9 cellular contexts compared by ENCODE assay signal in genomic region chr12:57759360-57759980, GRCh38. TPM values are rescaled to one million over a fixed set of nuclear protein-coding genes. Genes with fewer than 3 reads are reported as not detected.
DNase-seq lines count a peak whose midpoint lies in the region; ATAC-seq, FAIRE-seq and TF ChIP-seq lines count a peak whose summit lies in the region.
"Had no signal": no experiment of that assay in that cellular context is flagged by ENCODE, and none has a peak within 500 bp of the region (broad histone marks: within the 10 kb centered on the region; RNA-seq: fewer than 3 reads in every experiment).

No MANE protein-coding gene starts in this region.

- 25% methylated on average over 3 of the region's 3 CpGs for WGBS in HepG2 (ENCODE audit: low lambda C conversion rate)

- H3K27me3 ChIP-seq in HepG2 (ENCODE audit: control insufficient read depth in 1 of 2, insufficient read depth in 2 of 2, low read length in 2 of 2), result no peaks in the 10 kb centered on the region

- H3K79me2 ChIP-seq in HepG2 (ENCODE audit: insufficient read depth, low read length), result peaks cover 3% of the 10 kb centered on the region

- no peak overlapping the region for H3K4me2 ChIP-seq in HepG2 (ENCODE audit: low read depth, low read length)

- CTCF ChIA-PET in HepG2 (lab: Yijun Ruan, JAX; ENCODE audit: low intra/inter-chr PET ratio, low total read pairs), result interaction anchor here (2.3 kb wide), 1 partner anchor 146 kb away, joined by 10 read pairs; no protein-coding TSS in a partner anchor

- TF ChIP-seq EP300 in HepG2 (IDR thresholded peaks at IDR 0.05; ENCODE audit: low read depth in 2 of 2, low read length in 2 of 2), result no peak
- no peak for TF ChIP-seq EP300 in HepG2 (CRISPR knock-in tag; IDR thresholded peaks at IDR 0.05; ENCODE audit: borderline replicate concordance)

- intact Hi-C loops in HepG2 (cut with micrococcal nuclease; ENCODE audit: unreplicated experiment), result no loop called here

- no peak for DNase-seq in GM10266 (ENCODE audit: extremely low spot score)
- peak; percentile 48 for DNase-seq in Jurkat, Clone E6-1 (ENCODE audit: low read depth, low spot score)
- DNase-seq in activated naive CD4-positive, alpha-beta T cell treated with Interleukin-2 at 50 U/mL for 16 hours, result peak; percentile 46
- peak; percentile 53 for DNase-seq in HepG2 (ENCODE audit: low spot score)
- DNase-seq in AG08395 (ENCODE audit: low spot score), result no peak
- DNase-seq in MV-4-11 (lab: John Stamatoyannopoulos, UW), result no peak

- H2AFZ ChIP-seq in HepG2 (ENCODE audit: low read length), result no peak overlapping the region

- H3K27ac ChIP-seq in HepG2 (ENCODE audit: extremely low read length, insufficient read depth, low read length), result no peak overlapping the region

- TF ChIP-seq CTCF in GM10266 (IDR thresholded peaks at IDR 0.05; ENCODE audit: control insufficient read depth, insufficient read depth, low read depth, missing control alignments) (peak; percentile 56), HepG2 (CRISPR knock-in tag; IDR thresholded peaks at IDR 0.05) (peak; percentile 60)

- POLR2A ChIA-PET in HepG2 (lab: Yijun Ruan, JAX), result interaction anchor here (1.1 to 3.5 kb wide), 2 partner anchors 13 to 23 kb away, joined by 3 to 11 read pairs; partner anchors contain the start of genes EEF1AKMT3, METTL1 and TSFM

- in situ Hi-C loops in HepG2 (cut with HindIII; ENCODE audit: extremely low pct_ligation_motif_present, low pct_unique_long_range_greater_than_20kb), result no loop called here

- TF ChIP-seq RAD21 in HepG2 (CRISPR knock-in tag; IDR thresholded peaks at IDR 0.05), result no peak

- H3K9ac ChIP-seq in HepG2 (ENCODE audit: insufficient read depth, low read depth, low read length), result no peak overlapping the region

- H4K20me1 ChIP-seq in HepG2 (ENCODE audit: insufficient read depth, low read length), result 0 out of 2 replicates have a peak, but pooled peaks cover 2% of the 10 kb centered on the region

- peak; percentile 78 for FAIRE-seq in HepG2 (lab: Jason Lieb, UNC)
- FAIRE-seq: islet of Langerhans had no signal

- no peak overlapping the region for H3K4me3 ChIP-seq in Jurkat, Clone E6-1 (ENCODE audit: low read length)
- H3K4me3 ChIP-seq in HepG2 (replicated peaks in 1 of 3; ENCODE audit: insufficient read depth in 1 of 3, low read depth in 2 of 3, low read length in 3 of 3), result no peak overlapping the region

- H3K36me3 ChIP-seq in HepG2 (replicated peaks in 1 of 2; ENCODE audit: control insufficient read depth in 1 of 2, insufficient read depth in 2 of 2, low read length in 2 of 2), result no peaks in the 10 kb centered on the region; a peak in 1 of 5 replicates

- no peak for TF ChIP-seq POLR2A in HepG2 (IDR thresholded peaks at IDR 0.05; ENCODE audit: insufficient read depth in 1 of 2, low read depth in 2 of 2, low read length in 2 of 2)

- no TSS peak for BruUV-seq in HepG2 (replicated peaks; lab: Mats Ljungman, UMichigan)

- H3K4me1 ChIP-seq in HepG2 (ENCODE audit: insufficient read depth, low read length), result peaks cover 24% of the 10 kb centered on the region

- ATAC-seq in HepG2, result peak; percentile 47
- ATAC-seq in HG02870 (IDR thresholded peaks at IDR 0.05; ENCODE audit: unreplicated experiment), result no peak
- ATAC-seq in HG03139 (IDR thresholded peaks at IDR 0.05; ENCODE audit: unreplicated experiment), result no peak

- no peaks in the 10 kb centered on the region for H3K9me3 ChIP-seq in HepG2 (ENCODE audit: low read length)

RNA-seq across cellular contexts. Expression of gene MARCHF9, which starts 4.6 kb away (rescaled TPM):
- 35.9 TPM for polyA plus RNA-seq in Jurkat, Clone E6-1 (2012; ENCODE audit: insufficient read depth, insufficient read length)
- 2.7 and 5.7 TPM in 2 replicates for total RNA-seq in HepG2 (2016; rRNA removed; fragmentation: Illumina TruSeq; extraction: Trizol)
- total RNA-seq in HepG2 (2016; cell fraction: cytosol; rRNA removed; fragmentation: Illumina TruSeq; extraction: Trizol; ENCODE audit: low read depth), result 3.9 and 5.1 TPM in 2 replicates
- total RNA-seq in HepG2 (2016; cell fraction: insoluble cytoplasmic fraction; rRNA removed; fragmentation: Illumina TruSeq; extraction: Trizol), result 3.4 and 4.7 TPM in 2 replicates
- total RNA-seq in HepG2 (2016; cell fraction: membrane; rRNA removed; fragmentation: Illumina TruSeq; extraction: Trizol), result 5.9 and 6.2 TPM in 2 replicates
- 3.4 and 4.3 TPM in 2 replicates for total RNA-seq in HepG2 (2016; cell fraction: nucleus; rRNA removed; fragmentation: Illumina TruSeq; extraction: Trizol)
- 9.6 and 14.5 TPM in 2 replicates for polyA plus RNA-seq in HepG2 (2011; rRNA removed)
- polyA plus RNA-seq in HepG2 (2011; cell fraction: cytosol; rRNA removed), result 8.1 and 8.8 TPM in 2 replicates
- polyA plus RNA-seq in HepG2 (2011; cell fraction: nucleus; rRNA removed), result 15.5 and 17.5 TPM in 2 replicates
- polyA plus RNA-seq in HepG2 (2012), result 7.7 and 10.3 TPM in 2 replicates
- polyA plus RNA-seq in HepG2 (2016; cell fraction: cytosol; fragmentation: Illumina TruSeq; extraction: Trizol; ENCODE audit: low read depth), result 2.7 and 3.1 TPM in 2 replicates
- polyA plus RNA-seq in HepG2 (2016; cell fraction: insoluble cytoplasmic fraction; fragmentation: Illumina TruSeq; extraction: Trizol; ENCODE audit: low read depth), result 5.0 and 8.0 TPM in 2 replicates
- 5.8 TPM in 2 replicates for polyA plus RNA-seq in HepG2 (2016; cell fraction: membrane; fragmentation: Illumina TruSeq; extraction: Trizol; ENCODE audit: low read depth)
- polyA plus RNA-seq in HepG2 (2016; cell fraction: nucleus; fragmentation: Illumina TruSeq; extraction: Trizol; ENCODE audit: insufficient read depth, low read depth), result 13.4 and 15.4 TPM in 2 replicates
- polyA minus RNA-seq in HepG2 (2011; rRNA and poly(A)+ RNA removed; ENCODE audit: low replicate concordance), result 12.1 and 12.5 TPM in 2 replicates
- polyA minus RNA-seq in HepG2 (2011; cell fraction: cytosol; rRNA and poly(A)+ RNA removed), result 4.1 and 4.5 TPM in 2 replicates
- 3.7 and 5.3 TPM in 2 replicates for polyA minus RNA-seq in HepG2 (2011; cell fraction: nucleus; rRNA and poly(A)+ RNA removed)

RNA-seq across cellular contexts. Expression of gene CDK4, which starts 7.4 kb away (rescaled TPM):
- 370 TPM for polyA plus RNA-seq in Jurkat, Clone E6-1 (2012; ENCODE audit: insufficient read depth, insufficient read length)
- total RNA-seq in HepG2 (2016; rRNA removed; fragmentation: Illumina TruSeq; extraction: Trizol), result 209 and 255 TPM in 2 replicates
- 114 and 177 TPM in 2 replicates for total RNA-seq in HepG2 (2016; cell fraction: cytosol; rRNA removed; fragmentation: Illumina TruSeq; extraction: Trizol; ENCODE audit: low read depth)
- 213 and 245 TPM in 2 replicates for total RNA-seq in HepG2 (2016; cell fraction: insoluble cytoplasmic fraction; rRNA removed; fragmentation: Illumina TruSeq; extraction: Trizol)
- total RNA-seq in HepG2 (2016; cell fraction: membrane; rRNA removed; fragmentation: Illumina TruSeq; extraction: Trizol), result 203 and 282 TPM in 2 replicates
- total RNA-seq in HepG2 (2016; cell fraction: nucleus; rRNA removed; fragmentation: Illumina TruSeq; extraction: Trizol), result 105 and 134 TPM in 2 replicates
- polyA plus RNA-seq in HepG2 (2011; rRNA removed), result 171 and 191 TPM in 2 replicates
- 223 and 255 TPM in 2 replicates for polyA plus RNA-seq in HepG2 (2011; cell fraction: cytosol; rRNA removed)
- polyA plus RNA-seq in HepG2 (2011; cell fraction: nucleus; rRNA removed), result 58.2 and 58.6 TPM in 2 replicates
- 68.6 and 92.8 TPM in 2 replicates for polyA plus RNA-seq in HepG2 (2012)
- polyA plus RNA-seq in HepG2 (2016; cell fraction: cytosol; fragmentation: Illumina TruSeq; extraction: Trizol; ENCODE audit: low read depth), result 148 and 226 TPM in 2 replicates
- polyA plus RNA-seq in HepG2 (2016; cell fraction: insoluble cytoplasmic fraction; fragmentation: Illumina TruSeq; extraction: Trizol; ENCODE audit: low read depth), result 315 and 325 TPM in 2 replicates
- polyA plus RNA-seq in HepG2 (2016; cell fraction: membrane; fragmentation: Illumina TruSeq; extraction: Trizol; ENCODE audit: low read depth), result 208 and 297 TPM in 2 replicates
- polyA plus RNA-seq in HepG2 (2016; cell fraction: nucleus; fragmentation: Illumina TruSeq; extraction: Trizol; ENCODE audit: insufficient read depth, low read depth), result 175 and 177 TPM in 2 replicates
- 141 and 375 TPM in 2 replicates for polyA minus RNA-seq in HepG2 (2011; rRNA and poly(A)+ RNA removed; ENCODE audit: low replicate concordance)
- polyA minus RNA-seq in HepG2 (2011; cell fraction: cytosol; rRNA and poly(A)+ RNA removed), result 49.7 and 59.9 TPM in 2 replicates
- polyA minus RNA-seq in HepG2 (2011; cell fraction: nucleus; rRNA and poly(A)+ RNA removed), result 72.6 and 80.6 TPM in 2 replicates

RNA-seq across cellular contexts. Expression of gene CYP27B1, which starts 7.4 kb away (rescaled TPM):
- polyA plus RNA-seq in Jurkat, Clone E6-1 (2012; ENCODE audit: insufficient read depth, insufficient read length), result 7.6 TPM
- 0.97 and 2.3 TPM in 2 replicates for total RNA-seq in HepG2 (2016; rRNA removed; fragmentation: Illumina TruSeq; extraction: Trizol)
- 0.51 and 0.53 TPM in 2 replicates for total RNA-seq in HepG2 (2016; cell fraction: cytosol; rRNA removed; fragmentation: Illumina TruSeq; extraction: Trizol; ENCODE audit: low read depth)
- total RNA-seq in HepG2 (2016; cell fraction: insoluble cytoplasmic fraction; rRNA removed; fragmentation: Illumina TruSeq; extraction: Trizol), result 0.70 and 2.8 TPM in 2 replicates
- 0.79 and 0.83 TPM in 2 replicates for total RNA-seq in HepG2 (2016; cell fraction: membrane; rRNA removed; fragmentation: Illumina TruSeq; extraction: Trizol)
- 4.1 and 5.2 TPM in 2 replicates for total RNA-seq in HepG2 (2016; cell fraction: nucleus; rRNA removed; fragmentation: Illumina TruSeq; extraction: Trizol)
- polyA plus RNA-seq in HepG2 (2011; rRNA removed), result 3.0 and 3.4 TPM in 2 replicates
- polyA plus RNA-seq in HepG2 (2011; cell fraction: cytosol; rRNA removed), result 0.86 and 1.2 TPM in 2 replicates
- polyA plus RNA-seq in HepG2 (2011; cell fraction: nucleus; rRNA removed), result 19.6 and 23.7 TPM in 2 replicates
- polyA plus RNA-seq in HepG2 (2012), result 1.4 and 2.3 TPM in 2 replicates
- polyA plus RNA-seq in HepG2 (2016; cell fraction: cytosol; fragmentation: Illumina TruSeq; extraction: Trizol; ENCODE audit: low read depth), result 0.29 and 0.36 TPM in 2 replicates
- 1.1 and 1.2 TPM in 2 replicates for polyA plus RNA-seq in HepG2 (2016; cell fraction: insoluble cytoplasmic fraction; fragmentation: Illumina TruSeq; extraction: Trizol; ENCODE audit: low read depth)
- 0.59 and 0.77 TPM in 2 replicates for polyA plus RNA-seq in HepG2 (2016; cell fraction: membrane; fragmentation: Illumina TruSeq; extraction: Trizol; ENCODE audit: low read depth)
- 6.9 and 9.0 TPM in 2 replicates for polyA plus RNA-seq in HepG2 (2016; cell fraction: nucleus; fragmentation: Illumina TruSeq; extraction: Trizol; ENCODE audit: insufficient read depth, low read depth)
- 5.9 and 7.2 TPM in 2 replicates for polyA minus RNA-seq in HepG2 (2011; rRNA and poly(A)+ RNA removed; ENCODE audit: low replicate concordance)
- 0.40 and 1.9 TPM in 2 replicates for polyA minus RNA-seq in HepG2 (2011; cell fraction: cytosol; rRNA and poly(A)+ RNA removed)
- 15.7 and 19.3 TPM in 2 replicates for polyA minus RNA-seq in HepG2 (2011; cell fraction: nucleus; rRNA and poly(A)+ RNA removed)

RNA-seq across cellular contexts. Expression of gene METTL1, which starts 12.4 kb away (rescaled TPM):
- 50.1 TPM for polyA plus RNA-seq in Jurkat, Clone E6-1 (2012; ENCODE audit: insufficient read depth, insufficient read length)
- 34.7 and 35.5 TPM in 2 replicates for total RNA-seq in HepG2 (2016; rRNA removed; fragmentation: Illumina TruSeq; extraction: Trizol)
- 13.7 and 15.7 TPM in 2 replicates for total RNA-seq in HepG2 (2016; cell fraction: cytosol; rRNA removed; fragmentation: Illumina TruSeq; extraction: Trizol; ENCODE audit: low read depth)
- 35.1 and 37.6 TPM in 2 replicates for total RNA-seq in HepG2 (2016; cell fraction: insoluble cytoplasmic fraction; rRNA removed; fragmentation: Illumina TruSeq; extraction: Trizol)
- 18.6 and 19.7 TPM in 2 replicates for total RNA-seq in HepG2 (2016; cell fraction: membrane; rRNA removed; fragmentation: Illumina TruSeq; extraction: Trizol)
- 22.7 and 26.8 TPM in 2 replicates for total RNA-seq in HepG2 (2016; cell fraction: nucleus; rRNA removed; fragmentation: Illumina TruSeq; extraction: Trizol)
- 36.9 and 38.3 TPM in 2 replicates for polyA plus RNA-seq in HepG2 (2011; rRNA removed)
- 22.7 and 24.5 TPM in 2 replicates for polyA plus RNA-seq in HepG2 (2011; cell fraction: cytosol; rRNA removed)
- polyA plus RNA-seq in HepG2 (2011; cell fraction: nucleus; rRNA removed), result 38.6 and 43.0 TPM in 2 replicates
- polyA plus RNA-seq in HepG2 (2012), result 21.2 and 23.6 TPM in 2 replicates
- 11.4 and 14.1 TPM in 2 replicates for polyA plus RNA-seq in HepG2 (2016; cell fraction: cytosol; fragmentation: Illumina TruSeq; extraction: Trizol; ENCODE audit: low read depth)
- polyA plus RNA-seq in HepG2 (2016; cell fraction: insoluble cytoplasmic fraction; fragmentation: Illumina TruSeq; extraction: Trizol; ENCODE audit: low read depth), result 46.1 and 52.2 TPM in 2 replicates
- 15.5 and 17.6 TPM in 2 replicates for polyA plus RNA-seq in HepG2 (2016; cell fraction: membrane; fragmentation: Illumina TruSeq; extraction: Trizol; ENCODE audit: low read depth)
- 43.2 and 53.1 TPM in 2 replicates for polyA plus RNA-seq in HepG2 (2016; cell fraction: nucleus; fragmentation: Illumina TruSeq; extraction: Trizol; ENCODE audit: insufficient read depth, low read depth)
- 49.2 and 64.0 TPM in 2 replicates for polyA minus RNA-seq in HepG2 (2011; rRNA and poly(A)+ RNA removed; ENCODE audit: low replicate concordance)
- polyA minus RNA-seq in HepG2 (2011; cell fraction: cytosol; rRNA and poly(A)+ RNA removed), result 9.4 and 10.6 TPM in 2 replicates
- polyA minus RNA-seq in HepG2 (2011; cell fraction: nucleus; rRNA and poly(A)+ RNA removed), result 58.3 and 58.5 TPM in 2 replicates

RNA-seq across cellular contexts. Expression of gene EEF1AKMT3, which starts 12.9 kb away (rescaled TPM):
- 8.5 TPM for polyA plus RNA-seq in Jurkat, Clone E6-1 (2012; ENCODE audit: insufficient read depth, insufficient read length)
- total RNA-seq in HepG2 (2016; rRNA removed; fragmentation: Illumina TruSeq; extraction: Trizol), result 4.7 and 6.6 TPM in 2 replicates
- 1.7 and 1.9 TPM in 2 replicates for total RNA-seq in HepG2 (2016; cell fraction: cytosol; rRNA removed; fragmentation: Illumina TruSeq; extraction: Trizol; ENCODE audit: low read depth)
- 5.0 and 5.9 TPM in 2 replicates for total RNA-seq in HepG2 (2016; cell fraction: insoluble cytoplasmic fraction; rRNA removed; fragmentation: Illumina TruSeq; extraction: Trizol)
- 6.1 TPM in 2 replicates for total RNA-seq in HepG2 (2016; cell fraction: membrane; rRNA removed; fragmentation: Illumina TruSeq; extraction: Trizol)
- total RNA-seq in HepG2 (2016; cell fraction: nucleus; rRNA removed; fragmentation: Illumina TruSeq; extraction: Trizol), result 3.5 and 3.8 TPM in 2 replicates
- polyA plus RNA-seq in HepG2 (2011; rRNA removed), result 10.8 and 11.4 TPM in 2 replicates
- polyA plus RNA-seq in HepG2 (2011; cell fraction: cytosol; rRNA removed), result 9.7 and 10.4 TPM in 2 replicates
- polyA plus RNA-seq in HepG2 (2011; cell fraction: nucleus; rRNA removed), result 8.1 and 9.8 TPM in 2 replicates
- polyA plus RNA-seq in HepG2 (2012), result 7.8 and 9.8 TPM in 2 replicates
- polyA plus RNA-seq in HepG2 (2016; cell fraction: cytosol; fragmentation: Illumina TruSeq; extraction: Trizol; ENCODE audit: low read depth), result 1.3 and 1.5 TPM in 2 replicates
- 6.4 and 8.5 TPM in 2 replicates for polyA plus RNA-seq in HepG2 (2016; cell fraction: insoluble cytoplasmic fraction; fragmentation: Illumina TruSeq; extraction: Trizol; ENCODE audit: low read depth)
- polyA plus RNA-seq in HepG2 (2016; cell fraction: membrane; fragmentation: Illumina TruSeq; extraction: Trizol; ENCODE audit: low read depth), result 5.3 and 6.0 TPM in 2 replicates
- polyA plus RNA-seq in HepG2 (2016; cell fraction: nucleus; fragmentation: Illumina TruSeq; extraction: Trizol; ENCODE audit: insufficient read depth, low read depth), result 10.5 TPM in 2 replicates
- 6.5 and 19.9 TPM in 2 replicates for polyA minus RNA-seq in HepG2 (2011; rRNA and poly(A)+ RNA removed; ENCODE audit: low replicate concordance)
- polyA minus RNA-seq in HepG2 (2011; cell fraction: cytosol; rRNA and poly(A)+ RNA removed), result 5.5 and 6.4 TPM in 2 replicates
- 3.5 and 5.6 TPM in 2 replicates for polyA minus RNA-seq in HepG2 (2011; cell fraction: nucleus; rRNA and poly(A)+ RNA removed)

Comparison
In these comparisons a context has a peak if more than half of its experiments do, and no peak if none do; other contexts are left out.
1. DNase-seq: peak in Jurkat, Clone E6-1 (single experiment), activated naive CD4-positive, alpha-beta T cell treated with Interleukin-2 at 50 U/mL for 16 hours (single experiment) and HepG2 (single experiment); none in GM10266 (single experiment), AG08395 (single experiment) and MV-4-11 (single experiment).